In the genomic region with DNA sequence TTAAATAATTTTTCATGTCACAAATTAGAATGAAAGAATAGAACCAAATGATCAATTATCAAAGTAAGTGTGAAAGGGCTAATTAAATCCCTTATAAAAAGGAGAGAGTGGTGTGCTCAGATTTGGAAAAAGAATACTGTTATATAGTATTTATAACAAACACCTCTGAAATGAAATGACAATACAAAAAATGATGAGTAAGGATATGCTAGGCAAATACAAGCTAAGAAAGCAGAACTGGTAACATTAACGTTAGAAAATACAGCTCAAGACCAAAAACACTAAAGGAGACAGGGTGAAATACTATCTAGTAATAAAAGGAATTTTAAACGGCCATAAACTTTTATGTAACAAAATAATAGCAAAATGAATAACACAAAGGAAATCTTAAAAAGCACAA, we compare ENCODE assay signal across 18 cellular contexts.
DNase-seq lines count a peak whose midpoint lies in the region; ATAC-seq, FAIRE-seq and TF ChIP-seq lines count a peak whose summit lies in the region.
"Had no signal": no experiment of that assay in that cellular context is flagged by ENCODE, and none has a peak within 500 bp of the region (broad histone marks: within the 10 kb centered on the region; RNA-seq: fewer than 3 reads in every experiment).

No MANE protein-coding gene starts in this region.

- TF ChIP-seq POLR2A in HepG2 (IDR thresholded peaks at IDR 0.05; ENCODE audit: insufficient read depth in 1 of 2, low read depth in 2 of 2, low read length in 2 of 2) (no peak), right lobe of liver (IDR thresholded peaks at IDR 0.05) (no peak)

- intact Hi-C loops in HepG2 (cut with micrococcal nuclease; ENCODE audit: unreplicated experiment) = no loop called here
- intact Hi-C loops in right lobe of liver (cut with DNase I) = no loop called here

- H3K4me3 ChIP-seq in HepG2 (replicated peaks in 1 of 3; ENCODE audit: insufficient read depth in 1 of 3, low read depth in 2 of 3, low read length in 3 of 3) (no peak overlapping the region), right lobe of liver (no peak overlapping the region), neutrophil (ENCODE audit: low read depth in 1 of 2, low read length in 1 of 2) (no peak overlapping the region)
- H3K4me3 ChIP-seq: BLaER1, HAP-1 had no signal

- no peak for TF ChIP-seq EP300 in HepG2 (IDR thresholded peaks at IDR 0.05; ENCODE audit: low read depth in 2 of 2, low read length in 2 of 2)
- no peak for TF ChIP-seq EP300 in HepG2 (CRISPR knock-in tag; IDR thresholded peaks at IDR 0.05; ENCODE audit: borderline replicate concordance)

- no peaks in the 10 kb centered on the region for H3K4me1 ChIP-seq in HepG2 (ENCODE audit: insufficient read depth, low read length)
- no peaks in the 10 kb centered on the region for H3K4me1 ChIP-seq in right lobe of liver
- peaks cover 8 to 17% of the 10 kb centered on the region in 2 experiments for H3K4me1 ChIP-seq in neutrophil (ENCODE audit: control insufficient read depth in 1 of 2, insufficient read depth in 1 of 2, low read depth in 1 of 2, low read length in 1 of 2)
- H3K4me1 ChIP-seq: BLaER1, HAP-1 had no signal

- no peak for TF ChIP-seq CTCF in HepG2 (CRISPR knock-in tag; IDR thresholded peaks at IDR 0.05)
- no peak for TF ChIP-seq CTCF in right lobe of liver (IDR thresholded peaks at IDR 0.05)
- no peak for TF ChIP-seq CTCF in neutrophil (IDR thresholded peaks at IDR 0.05)

- H3K36me3 ChIP-seq in HepG2 (replicated peaks in 1 of 2; ENCODE audit: control insufficient read depth in 1 of 2, insufficient read depth in 2 of 2, low read length in 2 of 2) (peaks cover 0 to 2% of the 10 kb centered on the region in 2 experiments; a peak in 1 of 5 replicates), right lobe of liver (no peaks in the 10 kb centered on the region), neutrophil (no peaks in the 10 kb centered on the region)
- H3K36me3 ChIP-seq: BLaER1, HAP-1 had no signal

- CTCF ChIA-PET in HepG2 (lab: Yijun Ruan, JAX; ENCODE audit: low intra/inter-chr PET ratio, low total read pairs) = no interaction called here

- H3K27ac ChIP-seq in HepG2 (ENCODE audit: extremely low read length, insufficient read depth, low read length) = no peak overlapping the region
- no peak overlapping the region for H3K27ac ChIP-seq in right lobe of liver
- H3K27ac ChIP-seq in neutrophil = peak overlapping the region; percentile 32
- H3K27ac ChIP-seq: 22Rv1, BLaER1, C4-2B had no signal

- no peak for DNase-seq in HepG2 (ENCODE audit: low spot score)
- DNase-seq in right lobe of liver = no peak
- peak; percentile 21 for DNase-seq in OCI-M1 (lab: John Stamatoyannopoulos, UW)
- DNase-seq in stimulated activated CD4-positive, alpha-beta T cell treated with anti-CD3 and anti-CD28 coated beads, Interleukin-1b, Interleukin-23, amount 100 ng/mL, for 48 hours = no peak
- DNase-seq: CD4-positive, alpha-beta T cell; CD8-positive, alpha-beta memory T cell; DMS53; DMS79 treated with DMSO at 0.1 percent for 48 hours; GOT3; HFFc6 had no signal

- no peaks in the 10 kb centered on the region for H4K20me1 ChIP-seq in HepG2 (ENCODE audit: insufficient read depth, low read length)
- H4K20me1 ChIP-seq: BLaER1 had no signal

- H3K27me3 ChIP-seq in HepG2 (ENCODE audit: control insufficient read depth in 1 of 2, insufficient read depth in 2 of 2, low read length in 2 of 2) (no peaks in the 10 kb centered on the region), right lobe of liver (no peaks in the 10 kb centered on the region), neutrophil (no peaks in the 10 kb centered on the region)
- H3K27me3 ChIP-seq: BLaER1 had no signal

- H3K4me2 ChIP-seq in HepG2 (ENCODE audit: low read depth, low read length) = no peak overlapping the region
- H3K4me2 ChIP-seq: BLaER1 had no signal

- H3K9me3 ChIP-seq in HepG2 (ENCODE audit: low read length) (no peaks in the 10 kb centered on the region), right lobe of liver (no peaks in the 10 kb centered on the region), neutrophil (no peaks in the 10 kb centered on the region)
- H3K9me3 ChIP-seq: BLaER1, HAP-1 had no signal

- 47% methylated on average over 2 of the region's 2 CpGs for whole genome bisulfite sequencing in HepG2 (ENCODE audit: low lambda C conversion rate)
- 42% methylated on average over 2 of the region's 2 CpGs for WGBS in right lobe of liver (ENCODE audit: insufficient coverage, low coverage, low lambda C conversion rate, missing lambda C conversion rate)

- no peak overlapping the region for H2AFZ ChIP-seq in HepG2 (ENCODE audit: low read length)

- BruUV-seq in HepG2 (replicated peaks; lab: Mats Ljungman, UMichigan) = no TSS peak

- FAIRE-seq in HepG2 (lab: Jason Lieb, UNC) = no peak
- FAIRE-seq: GM12892, H54 had no signal

- TF ChIP-seq RAD21 in HepG2 (CRISPR knock-in tag; IDR thresholded peaks at IDR 0.05) = no peak

- in situ Hi-C loops in HepG2 (cut with HindIII; ENCODE audit: extremely low pct_ligation_motif_present, low pct_unique_long_range_greater_than_20kb) = no loop called here

- POLR2A ChIA-PET in HepG2 (lab: Yijun Ruan, JAX) = no interaction called here

- ATAC-seq in HepG2 (no peak), right lobe of liver (no peak), HG02981 (IDR thresholded peaks at IDR 0.05; ENCODE audit: unreplicated experiment) (no peak)

- no peak overlapping the region for H3K9ac ChIP-seq in HepG2 (ENCODE audit: insufficient read depth, low read depth, low read length)
- H3K9ac ChIP-seq: BLaER1 had no signal

- H3K79me2 ChIP-seq in HepG2 (ENCODE audit: insufficient read depth, low read length) = no peaks in the 10 kb centered on the region

TF ChIP-seq in HepG2, 621 proteins besides CTCF, POLR2A, EP300 and RAD21 (continues in another document):
- TF ChIP-seq MIER3 (CRISPR knock-in tag; IDR thresholded peaks at IDR 0.05; ENCODE audit: borderline replicate concordance) (no peak), ZNF773 (CRISPR knock-in tag; IDR thresholded peaks at IDR 0.05; ENCODE audit: borderline replicate concordance) (no peak), ZNF790 (CRISPR knock-in tag; IDR thresholded peaks at IDR 0.05; ENCODE audit: borderline replicate concordance) (no peak), SALL1 (CRISPR knock-in tag; IDR thresholded peaks at IDR 0.05) (no peak), MAFF (IDR thresholded peaks at IDR 0.05; ENCODE audit: low read depth, low read length) (peak; percentile 59; the same call in 1 of the 2 replicates), HNF4A (CRISPR knock-in tag; IDR thresholded peaks at IDR 0.05) (no peak), EEA1 (CRISPR knock-in tag; IDR thresholded peaks at IDR 0.05; ENCODE audit: borderline replicate concordance) (no peak), MAFK (conservative IDR thresholded peaks at IDR 0.05 in 1 of 2, IDR thresholded peaks at IDR 0.05 in 1 of 2; ENCODE audit: low read length in 2 of 2) (peak; percentile 28 to 78; a peak in 2 of 4 replicates), YY1 (IDR thresholded peaks at IDR 0.05; ENCODE audit: insufficient read depth, insufficient replicate concordance, low read depth, low read length) (no peak), MTF1 (CRISPR knock-in tag; IDR thresholded peaks at IDR 0.05) (no peak), ZNF766 (CRISPR knock-in tag; IDR thresholded peaks at IDR 0.05; ENCODE audit: borderline replicate concordance) (no peak), ZNF431 (CRISPR knock-in tag; IDR thresholded peaks at IDR 0.05; ENCODE audit: borderline replicate concordance, low read depth) (no peak)
- TF ChIP-seq, protein P1, sequence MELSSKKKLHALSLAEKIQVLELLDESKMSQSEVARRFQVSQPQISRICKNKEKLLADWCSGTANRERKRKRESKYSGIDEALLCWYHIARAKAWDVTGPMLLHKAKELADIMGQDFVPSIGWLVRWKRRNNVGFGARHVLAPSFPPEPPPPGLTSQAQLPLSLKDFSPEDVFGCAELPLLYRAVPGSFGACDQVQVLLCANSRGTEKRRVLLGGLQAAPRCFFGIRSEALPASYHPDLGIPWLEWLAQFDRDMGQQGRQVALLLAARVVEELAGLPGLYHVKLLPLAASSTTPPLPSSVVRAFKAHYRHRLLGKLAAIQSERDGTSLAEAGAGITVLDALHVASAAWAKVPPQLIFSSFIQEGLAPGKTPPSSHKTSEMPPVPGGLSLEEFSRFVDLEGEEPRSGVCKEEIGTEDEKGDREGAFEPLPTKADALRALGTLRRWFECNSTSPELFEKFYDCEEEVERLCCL (CRISPR knock-in tag; IDR thresholded peaks at IDR 0.05; ENCODE audit: borderline replicate concordance) = no peak
- TF ChIP-seq, protein P2, sequence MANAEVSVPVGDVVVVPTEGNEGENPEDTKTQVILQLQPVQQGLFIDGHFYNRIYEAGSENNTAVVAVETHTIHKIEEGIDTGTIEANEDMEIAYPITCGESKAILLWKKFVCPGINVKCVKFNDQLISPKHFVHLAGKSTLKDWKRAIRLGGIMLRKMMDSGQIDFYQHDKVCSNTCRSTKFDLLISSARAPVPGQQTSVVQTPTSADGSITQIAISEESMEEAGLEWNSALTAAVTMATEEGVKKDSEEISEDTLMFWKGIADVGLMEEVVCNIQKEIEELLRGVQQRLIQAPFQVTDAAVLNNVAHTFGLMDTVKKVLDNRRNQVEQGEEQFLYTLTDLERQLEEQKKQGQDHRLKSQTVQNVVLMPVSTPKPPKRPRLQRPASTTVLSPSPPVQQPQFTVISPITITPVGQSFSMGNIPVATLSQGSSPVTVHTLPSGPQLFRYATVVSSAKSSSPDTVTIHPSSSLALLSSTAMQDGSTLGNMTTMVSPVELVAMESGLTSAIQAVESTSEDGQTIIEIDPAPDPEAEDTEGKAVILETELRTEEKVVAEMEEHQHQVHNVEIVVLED (CRISPR knock-in tag; IDR thresholded peaks at IDR 0.05; ENCODE audit: borderline replicate concordance) = no peak
- TF ChIP-seq, protein P3, sequence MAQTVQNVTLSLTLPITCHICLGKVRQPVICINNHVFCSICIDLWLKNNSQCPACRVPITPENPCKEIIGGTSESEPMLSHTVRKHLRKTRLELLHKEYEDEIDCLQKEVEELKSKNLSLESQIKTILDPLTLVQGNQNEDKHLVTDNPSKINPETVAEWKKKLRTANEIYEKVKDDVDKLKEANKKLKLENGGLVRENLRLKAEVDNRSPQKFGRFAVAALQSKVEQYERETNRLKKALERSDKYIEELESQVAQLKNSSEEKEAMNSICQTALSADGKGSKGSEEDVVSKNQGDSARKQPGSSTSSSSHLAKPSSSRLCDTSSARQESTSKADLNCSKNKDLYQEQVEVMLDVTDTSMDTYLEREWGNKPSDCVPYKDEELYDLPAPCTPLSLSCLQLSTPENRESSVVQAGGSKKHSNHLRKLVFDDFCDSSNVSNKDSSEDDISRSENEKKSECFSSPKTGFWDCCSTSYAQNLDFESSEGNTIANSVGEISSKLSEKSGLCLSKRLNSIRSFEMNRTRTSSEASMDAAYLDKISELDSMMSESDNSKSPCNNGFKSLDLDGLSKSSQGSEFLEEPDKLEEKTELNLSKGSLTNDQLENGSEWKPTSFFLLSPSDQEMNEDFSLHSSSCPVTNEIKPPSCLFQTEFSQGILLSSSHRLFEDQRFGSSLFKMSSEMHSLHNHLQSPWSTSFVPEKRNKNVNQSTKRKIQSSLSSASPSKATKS (CRISPR knock-in tag; IDR thresholded peaks at IDR 0.05) = no peak
